Comparison of ENCODE assay signal across 11 cellular contexts in the genomic region with DNA sequence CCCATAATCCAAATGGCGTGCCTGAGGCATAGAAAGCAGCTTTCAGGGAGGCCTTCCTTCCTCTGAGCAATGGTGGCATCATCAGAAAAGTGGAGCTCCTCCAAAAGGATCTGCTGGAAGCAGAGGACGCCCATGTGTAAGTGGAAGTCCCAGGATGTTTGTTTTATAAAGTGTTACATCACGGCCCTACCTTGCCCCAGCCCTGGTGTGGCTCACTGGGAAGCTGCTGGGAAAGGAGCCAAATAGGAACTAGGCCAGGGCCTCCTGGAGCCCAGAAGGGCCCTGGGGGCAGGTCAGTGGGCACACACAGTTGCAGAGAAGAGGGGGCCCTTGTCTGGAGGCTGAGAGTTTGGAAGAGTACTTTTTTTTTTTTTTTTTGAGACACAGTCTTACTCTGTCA. TPM values are rescaled to one million over a fixed set of nuclear protein-coding genes. Genes with fewer than 3 reads are reported as not detected.
DNase-seq lines count a peak whose midpoint lies in the region; ATAC-seq and TF ChIP-seq lines count a peak whose summit lies in the region.
"Had no signal": no experiment of that assay in that cellular context is flagged by ENCODE, and none has a peak within 500 bp of the region (broad histone marks: within the 10 kb centered on the region; RNA-seq: fewer than 3 reads in every experiment).

No MANE protein-coding gene starts in this region.

- H3K36me3 ChIP-seq in HCT116 (ENCODE audit: control insufficient read depth in 1 of 2, insufficient read depth in 2 of 2, low read length in 2 of 2) = no peaks in the 10 kb centered on the region
- peaks cover 5% of the 10 kb centered on the region for H3K36me3 ChIP-seq in WERI-Rb-1
- H3K36me3 ChIP-seq: tibial artery had no signal

- H3K4me2 ChIP-seq in HCT116 (ENCODE audit: low read length) = peak overlapping the region; percentile 37

- peaks cover 13% of the 10 kb centered on the region for H3K4me1 Mint-ChIP-seq in T-helper 17 cell

- H3K27me3 ChIP-seq in HCT116 (ENCODE audit: insufficient read depth, low read length) = no peaks in the 10 kb centered on the region
- H3K27me3 ChIP-seq in foreskin keratinocyte = no peaks in the 10 kb centered on the region
- H3K27me3 ChIP-seq in WERI-Rb-1 (ENCODE audit: insufficient read depth, low read depth, severe bottlenecking) = no peaks in the 10 kb centered on the region
- H3K27me3 ChIP-seq: tibial artery had no signal

- H3K27ac Mint-ChIP-seq in T-helper 17 cell = no peak overlapping the region
- H3K27ac Mint-ChIP-seq: activated CD8-positive, alpha-beta T cell treated with anti-CD3 and anti-CD28 coated beads for 36 hours had no signal

- H3K79me2 ChIP-seq in HCT116 (ENCODE audit: insufficient read depth, low read length) = peaks cover 11% of the 10 kb centered on the region

- no TSS peak for BruUV-seq in HCT116 (replicated peaks; lab: Mats Ljungman, UMichigan)

- H3K4me1 ChIP-seq in HCT116 (ENCODE audit: control insufficient read depth in 1 of 2, insufficient read depth in 2 of 2, low read length in 2 of 2) (peaks cover 7 to 36% of the 10 kb centered on the region in 2 experiments; a peak in 3 of 4 replicates), foreskin keratinocyte (peaks cover 23% of the 10 kb centered on the region)

- peak; percentile 61 for DNase-seq in 8988T
- DNase-seq in HCT116 (ENCODE audit: low read depth, low spot score) = no peak
- peak; percentile 92 for DNase-seq in RWPE1 (ENCODE audit: low spot score)
- DNase-seq in foreskin keratinocyte = peak; percentile 84 to 94
- DNase-seq in activated T-cell treated with anti-CD3 and anti-CD28 coated beads, Interleukin-2, amount 50 U/mL, for 48 hours = no peak
- DNase-seq in stimulated activated CD4-positive, alpha-beta T cell treated with anti-CD3 and anti-CD28 coated beads, Interleukin-15, amount 100 ng/mL, for 24 hours = no peak
- no peak for DNase-seq in T-helper 17 cell
- DNase-seq in WERI-Rb-1 = no peak
- DNase-seq: activated CD8-positive, alpha-beta T cell treated with anti-CD3 and anti-CD28 coated beads for 36 hours; MM.1S had no signal

- no peak for TF ChIP-seq CTCF in HCT116 (IDR thresholded peaks at IDR 0.05 in 2 of 3, conservative IDR thresholded peaks at IDR 0.05 in 1 of 3; ENCODE audit: borderline replicate concordance in 1 of 3, insufficient read depth in 1 of 3, low read depth in 2 of 3, low read length in 2 of 3)
- no peak for TF ChIP-seq CTCF in RWPE1 (conservative IDR thresholded peaks at IDR 0.05; ENCODE audit: low read depth)
- no peak for TF ChIP-seq CTCF in foreskin keratinocyte (conservative IDR thresholded peaks at IDR 0.05)
- TF ChIP-seq CTCF in WERI-Rb-1 (IDR thresholded peaks at IDR 0.05; ENCODE audit: low read depth, low read length) = no peak

- RAD21 ChIA-PET in HCT116 (lab: Charles Lee; ENCODE audit: low non-redundant PET in 1 of 2, low total read pairs in 2 of 2, uncharacterized antibody in 2 of 2, unreplicated experiment in 2 of 2) = no interaction called here

- H2AFZ ChIP-seq in HCT116 (ENCODE audit: low read depth, low read length, poor library complexity, severe bottlenecking) = no peak overlapping the region

- CTCF ChIA-PET in HCT116 (lab: Charles Lee) (interaction anchor here (1.4 kb wide), 1 partner anchor 17 kb away, joined by 5 read pairs; no protein-coding TSS in a partner anchor), RWPE1 (lab: Yijun Ruan, JAX) (interaction anchor here (1.2 kb wide), 1 partner anchor 17 kb away, joined by 3 read pairs; no protein-coding TSS in a partner anchor)

- POLR2A ChIA-PET in HCT116 (lab: Charles Lee) (no interaction called here), RWPE1 (lab: Yijun Ruan, JAX; ENCODE audit: low non-redundant PET) (interaction anchor here (0.6 to 0.7 kb wide), 2 partner anchors 71 to 155 kb away, joined by 3 to 5 read pairs; no protein-coding TSS in a partner anchor)

- TF ChIP-seq POLR2A in HCT116 (IDR thresholded peaks at IDR 0.05; ENCODE audit: borderline replicate concordance, extremely low read depth, insufficient read depth, insufficient read length) = no peak

- H4K20me1 ChIP-seq in HCT116 (ENCODE audit: insufficient read depth) = no peaks in the 10 kb centered on the region

- H3K9me3 ChIP-seq in HCT116 (ENCODE audit: control insufficient read depth in 1 of 2, insufficient read depth in 1 of 2, low read depth in 1 of 2, low read length in 2 of 2) = no peaks in the 10 kb centered on the region
- no peaks in the 10 kb centered on the region for H3K9me3 ChIP-seq in T-helper 17 cell (ENCODE audit: control insufficient read depth, low read length, poor library complexity, severe bottlenecking)
- H3K9me3 ChIP-seq in WERI-Rb-1 (ENCODE audit: severe bottlenecking) = no peaks in the 10 kb centered on the region
- H3K9me3 ChIP-seq: tibial artery had no signal

- TF ChIP-seq RAD21 in HCT116 (IDR thresholded peaks at IDR 0.05; ENCODE audit: low read depth) = no peak

- H3K9ac ChIP-seq in HCT116 (ENCODE audit: low read length) = no peak overlapping the region

- no peaks in the 10 kb centered on the region for H3K36me3 Mint-ChIP-seq in T-helper 17 cell (ENCODE audit: low read depth)

- H3K4me3 ChIP-seq in HCT116 (replicated peaks in 1 of 2; ENCODE audit: low read depth in 1 of 2, low read length in 2 of 2) = no peak overlapping the region
- no peak overlapping the region for H3K4me3 ChIP-seq in WERI-Rb-1 (ENCODE audit: low read depth, low read length)
- H3K4me3 ChIP-seq: tibial artery had no signal

- no peaks in the 10 kb centered on the region for H3K9me2 ChIP-seq in HCT116 (ENCODE audit: insufficient read depth)

- no peak overlapping the region; the same call in 1 of the 2 replicates for H3K27ac ChIP-seq in HCT116 (ENCODE audit: low read depth, low read length)
- H3K27ac ChIP-seq in RWPE1 = peak overlapping the region; percentile 96
- H3K27ac ChIP-seq in foreskin keratinocyte = peak overlapping the region; percentile 75
- no peak overlapping the region for H3K27ac ChIP-seq in WERI-Rb-1

- no peak overlapping the region for H3K4me3 Mint-ChIP-seq in T-helper 17 cell
- H3K4me3 Mint-ChIP-seq: activated CD8-positive, alpha-beta T cell treated with anti-CD3 and anti-CD28 coated beads for 36 hours had no signal

- intact Hi-C loops in HCT116 (cut with micrococcal nuclease) = loop anchor here (2.0 kb wide), 1 partner anchor 208 kb away; no protein-coding TSS in a partner anchor

- H3K27me3 Mint-ChIP-seq in T-helper 17 cell = no peaks in the 10 kb centered on the region
- H3K27me3 Mint-ChIP-seq: activated CD8-positive, alpha-beta T cell treated with anti-CD3 and anti-CD28 coated beads for 36 hours had no signal

- ATAC-seq in HCT116 = no peak
- ATAC-seq in foreskin keratinocyte = peak; percentile 64
- ATAC-seq in T-helper 17 cell = no peak
- ATAC-seq: activated CD8-positive, alpha-beta T cell treated with anti-CD3 and anti-CD28 coated beads for 36 hours had no signal

TF ChIP-seq in HCT116, 20 proteins besides CTCF, POLR2A, EP300 and RAD21 (continues in another document):
- TF ChIP-seq JUND (IDR thresholded peaks at IDR 0.05) = peak; percentile 22; the same call in 1 of the 2 replicates
- TF ChIP-seq CBX3 (IDR thresholded peaks at IDR 0.05; ENCODE audit: low read depth) = peak; percentile 56; the same call in 1 of the 2 replicates
- TF ChIP-seq CEBPB (IDR thresholded peaks at IDR 0.05; ENCODE audit: low read depth) = peak; percentile 77; the same call in 1 of the 2 replicates
- TF ChIP-seq, protein P1, sequence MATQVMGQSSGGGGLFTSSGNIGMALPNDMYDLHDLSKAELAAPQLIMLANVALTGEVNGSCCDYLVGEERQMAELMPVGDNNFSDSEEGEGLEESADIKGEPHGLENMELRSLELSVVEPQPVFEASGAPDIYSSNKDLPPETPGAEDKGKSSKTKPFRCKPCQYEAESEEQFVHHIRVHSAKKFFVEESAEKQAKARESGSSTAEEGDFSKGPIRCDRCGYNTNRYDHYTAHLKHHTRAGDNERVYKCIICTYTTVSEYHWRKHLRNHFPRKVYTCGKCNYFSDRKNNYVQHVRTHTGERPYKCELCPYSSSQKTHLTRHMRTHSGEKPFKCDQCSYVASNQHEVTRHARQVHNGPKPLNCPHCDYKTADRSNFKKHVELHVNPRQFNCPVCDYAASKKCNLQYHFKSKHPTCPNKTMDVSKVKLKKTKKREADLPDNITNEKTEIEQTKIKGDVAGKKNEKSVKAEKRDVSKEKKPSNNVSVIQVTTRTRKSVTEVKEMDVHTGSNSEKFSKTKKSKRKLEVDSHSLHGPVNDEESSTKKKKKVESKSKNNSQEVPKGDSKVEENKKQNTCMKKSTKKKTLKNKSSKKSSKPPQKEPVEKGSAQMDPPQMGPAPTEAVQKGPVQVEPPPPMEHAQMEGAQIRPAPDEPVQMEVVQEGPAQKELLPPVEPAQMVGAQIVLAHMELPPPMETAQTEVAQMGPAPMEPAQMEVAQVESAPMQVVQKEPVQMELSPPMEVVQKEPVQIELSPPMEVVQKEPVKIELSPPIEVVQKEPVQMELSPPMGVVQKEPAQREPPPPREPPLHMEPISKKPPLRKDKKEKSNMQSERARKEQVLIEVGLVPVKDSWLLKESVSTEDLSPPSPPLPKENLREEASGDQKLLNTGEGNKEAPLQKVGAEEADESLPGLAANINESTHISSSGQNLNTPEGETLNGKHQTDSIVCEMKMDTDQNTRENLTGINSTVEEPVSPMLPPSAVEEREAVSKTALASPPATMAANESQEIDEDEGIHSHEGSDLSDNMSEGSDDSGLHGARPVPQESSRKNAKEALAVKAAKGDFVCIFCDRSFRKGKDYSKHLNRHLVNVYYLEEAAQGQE (IDR thresholded peaks at IDR 0.05; ENCODE audit: low read depth) = no peak
- TF ChIP-seq, protein P2, sequence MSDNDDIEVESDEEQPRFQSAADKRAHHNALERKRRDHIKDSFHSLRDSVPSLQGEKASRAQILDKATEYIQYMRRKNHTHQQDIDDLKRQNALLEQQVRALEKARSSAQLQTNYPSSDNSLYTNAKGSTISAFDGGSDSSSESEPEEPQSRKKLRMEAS (IDR thresholded peaks at IDR 0.05) = peak; percentile 66
- TF ChIP-seq TCF7L2 (IDR thresholded peaks at IDR 0.05; ENCODE audit: borderline replicate concordance, extremely low read depth, insufficient read depth, insufficient read length) = no peak
- no peak for TF ChIP-seq FOSL1 (IDR thresholded peaks at IDR 0.05; ENCODE audit: low read depth)
- TF ChIP-seq ZFX (IDR thresholded peaks at IDR 0.05) = no peak
- no peak for TF ChIP-seq SIN3A (IDR thresholded peaks at IDR 0.05; ENCODE audit: low read depth)
- no peak; the same call in 1 of the 2 replicates for TF ChIP-seq POLR2AphosphoS5 (IDR thresholded peaks at IDR 0.05; ENCODE audit: low read depth, low read length)
- TF ChIP-seq ZNF274 (IDR thresholded peaks at IDR 0.05; ENCODE audit: low read depth, low read length) = no peak
- TF ChIP-seq EGR1 (IDR thresholded peaks at IDR 0.05; ENCODE audit: low read depth) = no peak

RNA-seq across cellular contexts. Expression of a gene that starts 4.2 kb away (rescaled TPM):
- 231 TPM for total RNA-seq in HCT116 (2021; ENCODE audit: unreplicated experiment)
- 178 and 235 TPM in 2 replicates for polyA plus RNA-seq in HCT116 (2012)
- 207 and 211 TPM in 2 replicates for total RNA-seq in foreskin keratinocyte
- polyA plus RNA-seq in foreskin keratinocyte = 171 and 184 TPM in 2 replicates
- total RNA-seq in T-helper 17 cell = 100 to 1,000 TPM; 118 to 149 TPM

Comparison
In these comparisons a context has a peak if more than half of its experiments do, and no peak if none do; other contexts are left out.
1. DNase-seq: peak in 8988T (single experiment), RWPE1 (single experiment) and foreskin keratinocyte (2 of 2); none in HCT116 (single experiment), activated T-cell treated with anti-CD3 and anti-CD28 coated beads, Interleukin-2, amount 50 U/mL, for 48 hours (0 of 2), stimulated activated CD4-positive, alpha-beta T cell treated with anti-CD3 and anti-CD28 coated beads, Interleukin-15, amount 100 ng/mL, for 24 hours (single experiment), T-helper 17 cell (0 of 3) and WERI-Rb-1 (single experiment).
2. H3K27ac ChIP-seq: peak in RWPE1 (single experiment) and foreskin keratinocyte (single experiment); none in HCT116 (single experiment) and WERI-Rb-1 (single experiment).